Comparison of ENCODE assay signal across 17 cellular contexts in the genomic region with DNA sequence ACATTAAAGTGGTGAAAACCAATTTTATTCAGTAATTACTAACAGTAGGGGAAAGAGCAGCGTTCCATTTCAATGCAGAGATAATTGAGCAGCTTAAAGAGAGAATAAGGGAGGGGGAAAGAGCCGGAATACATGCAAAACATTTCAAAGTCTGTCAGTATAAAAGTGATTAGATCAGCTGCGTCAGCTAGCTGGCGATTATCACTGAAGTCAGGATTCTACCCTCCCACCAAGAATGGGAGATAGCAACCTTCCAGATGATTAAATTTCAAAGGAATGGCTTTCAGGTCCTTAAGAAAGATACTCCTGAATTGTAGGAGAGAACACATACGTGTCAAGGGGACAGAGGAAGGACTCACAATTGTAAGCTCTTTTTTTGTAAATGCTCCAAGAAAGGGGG. TPM values are rescaled to one million over a fixed set of nuclear protein-coding genes. Genes with fewer than 3 reads are reported as not detected.
A peak's percentile ranks its signal among the peaks of the same experiment; 100 is the strongest.
DNase-seq lines count a peak whose midpoint lies in the region; ATAC-seq and TF ChIP-seq lines count a peak whose summit lies in the region.
"Had no signal": no experiment of that assay in that cellular context is flagged by ENCODE, and none has a peak within 500 bp of the region (broad histone marks: within the 10 kb centered on the region; RNA-seq: fewer than 3 reads in every experiment).

No MANE protein-coding gene starts in this region.

- H3K9me3 Mint-ChIP-seq in CD8-positive, alpha-beta memory T cell: peaks cover 0 to 6% (median 0%) of the 10 kb centered on the region in 5 donors
- H3K9me3 Mint-ChIP-seq in IgD-negative memory B cell: peaks cover 0 to 8% (median 2%) of the 10 kb centered on the region in 3 donors
- peaks cover 9% of the 10 kb centered on the region for H3K9me3 Mint-ChIP-seq in activated T-helper 2 cell treated with anti-CD3 and anti-CD28 coated beads, Interferon-gamma antibody, Interleukin-2, Interleukin-4, amounts not matched to agents 10 μg/mL and 5 μg/mL and 100 μg/mL, durations not matched to agents 14 hours and 24 hours and 36 hours
- H3K9me3 Mint-ChIP-seq in nephron progenitor cell: peaks cover 13% of the 10 kb centered on the region

- no peaks in the 10 kb centered on the region for H4K20me1 ChIP-seq in OCI-LY7 (ENCODE audit: insufficient read depth, low read length)

- peaks cover 14% of the 10 kb centered on the region for H3K4me1 ChIP-seq in CD8-positive, alpha-beta memory T cell (ENCODE audit: insufficient read depth, low read length)
- H3K4me1 ChIP-seq in OCI-LY7 (ENCODE audit: insufficient read depth, low read length, poor library complexity, severe bottlenecking) (peaks cover 10% of the 10 kb centered on the region), gastroesophageal sphincter (peaks cover 0 to 13% (median 0%) of the 10 kb centered on the region in 3 donors)

- no TSS peak for BruUV-seq in OCI-LY7 (replicated peaks; lab: Mats Ljungman, UMichigan)

- no peak for TF ChIP-seq EP300 in gastroesophageal sphincter (IDR thresholded peaks at IDR 0.05)

- no peak for TF ChIP-seq POLR2A in gastroesophageal sphincter (IDR thresholded peaks at IDR 0.05)

- peak overlapping the region in 1 of 8 donors; percentile 100 for H3K27ac Mint-ChIP-seq in CD8-positive, alpha-beta memory T cell
- H3K27ac Mint-ChIP-seq in IgD-negative memory B cell: peak overlapping the region in 1 of 3 donors; percentile 87
- H3K27ac Mint-ChIP-seq in activated T-helper 2 cell treated with anti-CD3 and anti-CD28 coated beads, Interferon-gamma antibody, Interleukin-2, Interleukin-4, amounts not matched to agents 10 μg/mL and 5 μg/mL and 100 μg/mL, durations not matched to agents 14 hours and 24 hours and 36 hours: no peak overlapping the region
- peak overlapping the region; percentile 72 for H3K27ac Mint-ChIP-seq in nephron progenitor cell

- intact Hi-C loops in activated T-helper 2 cell treated with anti-CD3 and anti-CD28 coated beads, Interferon-gamma antibody, Interleukin-2, Interleukin-4, amounts not matched to agents 10 μg/mL and 5 μg/mL and 100 μg/mL, durations not matched to agents 14 hours and 24 hours and 36 hours (cut with micrococcal nuclease): no loop called here
- intact Hi-C loops in OCI-LY7 (cut with micrococcal nuclease; ENCODE audit: unreplicated experiment): no loop called here

- peaks cover 2 to 7% (median 6%) of the 10 kb centered on the region in 3 donors for H3K36me3 Mint-ChIP-seq in CD8-positive, alpha-beta memory T cell
- H3K36me3 Mint-ChIP-seq in IgD-negative memory B cell: no peaks in the 10 kb centered on the region
- peaks cover 3% of the 10 kb centered on the region for H3K36me3 Mint-ChIP-seq in activated T-helper 2 cell treated with anti-CD3 and anti-CD28 coated beads, Interferon-gamma antibody, Interleukin-2, Interleukin-4, amounts not matched to agents 10 μg/mL and 5 μg/mL and 100 μg/mL, durations not matched to agents 14 hours and 24 hours and 36 hours (ENCODE audit: low read depth)
- peaks cover 3% of the 10 kb centered on the region for H3K36me3 Mint-ChIP-seq in nephron progenitor cell (ENCODE audit: low read depth)

- peak overlapping the region; percentile 43 for H3K27ac ChIP-seq in CD8-positive, alpha-beta memory T cell (ENCODE audit: low read depth, low read length)
- H3K27ac ChIP-seq in OCI-LY7 (ENCODE audit: low read depth, low read length, poor library complexity, severe bottlenecking): no peak overlapping the region
- H3K27ac ChIP-seq in gastroesophageal sphincter: no peak overlapping the region
- H3K27ac ChIP-seq: KMS-11, RWPE1 had no signal

- TF ChIP-seq CTCF in nephron progenitor cell (IDR thresholded peaks at IDR 0.05) (no peak), OCI-LY7 (conservative IDR thresholded peaks at IDR 0.05; ENCODE audit: low read length) (no peak), gastroesophageal sphincter (IDR thresholded peaks at IDR 0.05) (no peak)

- peaks cover 15% of the 10 kb centered on the region for H3K79me2 ChIP-seq in OCI-LY7 (ENCODE audit: insufficient read depth, low read depth, low read length)

- ATAC-seq in GM21786 (IDR thresholded peaks at IDR 0.05; ENCODE audit: unreplicated experiment): no peak
- ATAC-seq in gastroesophageal sphincter: no peak

- no peak overlapping the region for H3K4me3 ChIP-seq in CD8-positive, alpha-beta memory T cell (ENCODE audit: low read length)
- H3K4me3 ChIP-seq in OCI-LY7 (ENCODE audit: low read depth, low read length, poor library complexity, severe bottlenecking): no peak overlapping the region
- H3K4me3 ChIP-seq in gastroesophageal sphincter: no peak overlapping the region

- 80 to 86% methylated on average over 4 to 5 of the region's 5 CpGs for WGBS in gastroesophageal sphincter (ENCODE audit: low coverage in 1 of 2), 2 donors

- H3K9me2 ChIP-seq in OCI-LY7 (ENCODE audit: insufficient read depth, low read length): no peaks in the 10 kb centered on the region

- H3K27me3 ChIP-seq in CD8-positive, alpha-beta memory T cell (ENCODE audit: insufficient read depth, low read length, poor library complexity, severe bottlenecking): no peaks in the 10 kb centered on the region
- H3K27me3 ChIP-seq in gastroesophageal sphincter: no peaks in the 10 kb centered on the region

- H3K36me3 ChIP-seq in CD8-positive, alpha-beta memory T cell (ENCODE audit: insufficient read depth, low read length): no peaks in the 10 kb centered on the region
- H3K36me3 ChIP-seq in OCI-LY7 (ENCODE audit: insufficient read depth, low read length): no peaks in the 10 kb centered on the region; the same call in 1 of the 2 replicates
- H3K36me3 ChIP-seq in gastroesophageal sphincter: no peaks in the 10 kb centered on the region

- POLR2A ChIA-PET in CD8-positive, alpha-beta memory T cell (lab: Charles Lee): no interaction called here
- POLR2A ChIA-PET in OCI-LY7 (lab: Charles Lee): interaction anchor here (0.6 kb wide), 1 partner anchor 14 kb away, joined by 3 read pairs; no protein-coding TSS in a partner anchor

- H2AFZ ChIP-seq in OCI-LY7 (ENCODE audit: low read length): no peak overlapping the region

- H3K4me1 Mint-ChIP-seq in CD8-positive, alpha-beta memory T cell: peaks cover 12 to 19% (median 13%) of the 10 kb centered on the region in 3 donors
- peaks cover 6 to 24% (median 10%) of the 10 kb centered on the region in 3 donors for H3K4me1 Mint-ChIP-seq in IgD-negative memory B cell
- H3K4me1 Mint-ChIP-seq in activated T-helper 2 cell treated with anti-CD3 and anti-CD28 coated beads, Interferon-gamma antibody, Interleukin-2, Interleukin-4, amounts not matched to agents 10 μg/mL and 5 μg/mL and 100 μg/mL, durations not matched to agents 14 hours and 24 hours and 36 hours (ENCODE audit: low read depth): peaks cover 10% of the 10 kb centered on the region
- H3K4me1 Mint-ChIP-seq in nephron progenitor cell: peaks cover 27% of the 10 kb centered on the region

- H3K27me3 Mint-ChIP-seq in CD8-positive, alpha-beta memory T cell: peaks cover 0 to 5% of the 10 kb centered on the region in 2 donors
- H3K27me3 Mint-ChIP-seq in IgD-negative memory B cell (no peaks in the 10 kb centered on the region), nephron progenitor cell (ENCODE audit: low read depth, poor library complexity) (no peaks in the 10 kb centered on the region)
- no peaks in the 10 kb centered on the region for H3K27me3 Mint-ChIP-seq in activated T-helper 2 cell treated with anti-CD3 and anti-CD28 coated beads, Interferon-gamma antibody, Interleukin-2, Interleukin-4, amounts not matched to agents 10 μg/mL and 5 μg/mL and 100 μg/mL, durations not matched to agents 14 hours and 24 hours and 36 hours (ENCODE audit: low read depth)
- H3K27me3 Mint-ChIP-seq: B cell; CD4-positive, alpha-beta memory T cell had no signal

- H3K4me3 Mint-ChIP-seq in CD8-positive, alpha-beta memory T cell: peak overlapping the region in 1 of 7 donors; percentile 54
- peak overlapping the region in 3 of 4 donors; percentile 27 to 83 (median 66) for H3K4me3 Mint-ChIP-seq in IgD-negative memory B cell
- peak overlapping the region; percentile 10 for H3K4me3 Mint-ChIP-seq in activated T-helper 2 cell treated with anti-CD3 and anti-CD28 coated beads, Interferon-gamma antibody, Interleukin-2, Interleukin-4, amounts not matched to agents 10 μg/mL and 5 μg/mL and 100 μg/mL, durations not matched to agents 14 hours and 24 hours and 36 hours (ENCODE audit: low read depth)
- H3K4me3 Mint-ChIP-seq in nephron progenitor cell: peak overlapping the region; percentile 18

- DNase-seq in CD8-positive, alpha-beta memory T cell: no peak
- no peak for DNase-seq in activated T-helper 2 cell treated with anti-CD3 and anti-CD28 coated beads, Interferon-gamma antibody, Interleukin-2, Interleukin-4, amounts not matched to agents 10 μg/mL and 5 μg/mL and 100 μg/mL, durations not matched to agents 14 hours and 24 hours and 36 hours (ENCODE audit: low spot score)
- DNase-seq in nephron progenitor cell: no peak
- DNase-seq in RKO (ENCODE audit: low spot score): no peak
- no peak for DNase-seq in OCI-LY7 (ENCODE audit: low spot score)
- DNase-seq: CD4-positive, alpha-beta memory T cell; DMS79 treated with DMSO at 0.1 percent for 48 hours; NCI-H1092; NCI-H1694; NCI-H446 treated with DMSO at 0.1 percent for 48 hours; NCI-H748 treated with DMSO at 0.1 percent for 48 hours had no signal

- CTCF ChIA-PET in CD8-positive, alpha-beta memory T cell (lab: Charles Lee): interaction anchor here (3.6 kb wide), 1 partner anchor 13 kb away, joined by 21 read pairs; no protein-coding TSS in a partner anchor
- CTCF ChIA-PET in OCI-LY7 (lab: Charles Lee; ENCODE audit: unreplicated experiment): no interaction called here

- H3K4me2 ChIP-seq in OCI-LY7 (ENCODE audit: low read length): no peak overlapping the region
- H3K4me2 ChIP-seq: KMS-11 had no signal

- no peaks in the 10 kb centered on the region for H3K9me3 ChIP-seq in CD8-positive, alpha-beta memory T cell (ENCODE audit: low read length)
- peaks cover 11% of the 10 kb centered on the region; the same call in 1 of the 2 replicates for H3K9me3 ChIP-seq in OCI-LY7 (ENCODE audit: low read length)
- no peaks in the 10 kb centered on the region for H3K9me3 ChIP-seq in gastroesophageal sphincter

RNA-seq across cellular contexts. Expression of a gene that starts 2.7 kb away (rescaled TPM):
- 1 to 10 TPM; 7.2 to 7.5 TPM for total RNA-seq in CD8-positive, alpha-beta memory T cell
- polyA plus RNA-seq in CD8-positive, alpha-beta memory T cell: 9.6 TPM
- 7.5 TPM for polyA plus RNA-seq in IgD-negative memory B cell
- total RNA-seq in activated T-helper 2 cell treated with anti-CD3 and anti-CD28 coated beads, Interferon-gamma antibody, Interleukin-2, Interleukin-4, amounts not matched to agents 10 μg/mL and 5 μg/mL and 100 μg/mL, durations not matched to agents 14 hours and 24 hours and 36 hours: 8.0 and 8.2 TPM in 2 replicates
- 4.3 and 5.4 TPM in 2 replicates for total RNA-seq in OCI-LY7 (2014; rRNA removed; shearing (Covaris generic))
- 16.5 and 17.3 TPM in 2 replicates for total RNA-seq in OCI-LY7 (2022)
- total RNA-seq in gastroesophageal sphincter: 10 to 100 TPM; 13.7 to 30.7 (median 17.3) TPM

RNA-seq across cellular contexts. Expression of a gene that starts 17.8 kb away (rescaled TPM):
- 10 to 100 TPM; 29.7 to 32.0 TPM for total RNA-seq in CD8-positive, alpha-beta memory T cell
- polyA plus RNA-seq in CD8-positive, alpha-beta memory T cell: 13.4 TPM
- 18.3 TPM for polyA plus RNA-seq in IgD-negative memory B cell
- total RNA-seq in activated T-helper 2 cell treated with anti-CD3 and anti-CD28 coated beads, Interferon-gamma antibody, Interleukin-2, Interleukin-4, amounts not matched to agents 10 μg/mL and 5 μg/mL and 100 μg/mL, durations not matched to agents 14 hours and 24 hours and 36 hours: 31.8 and 33.4 TPM in 2 replicates
- 12.3 and 15.0 TPM in 2 replicates for total RNA-seq in OCI-LY7 (2014; rRNA removed; shearing (Covaris generic))
- total RNA-seq in OCI-LY7 (2022) (22.8 and 23.8 TPM in 2 replicates), gastroesophageal sphincter (10 to 100 TPM in 2 of 4 donors, 1 to 10 TPM in 2; 3.4 to 14.3 (median 8.5) TPM)
